ENCODE assay signal across 1 cellular context in the genomic region with DNA sequence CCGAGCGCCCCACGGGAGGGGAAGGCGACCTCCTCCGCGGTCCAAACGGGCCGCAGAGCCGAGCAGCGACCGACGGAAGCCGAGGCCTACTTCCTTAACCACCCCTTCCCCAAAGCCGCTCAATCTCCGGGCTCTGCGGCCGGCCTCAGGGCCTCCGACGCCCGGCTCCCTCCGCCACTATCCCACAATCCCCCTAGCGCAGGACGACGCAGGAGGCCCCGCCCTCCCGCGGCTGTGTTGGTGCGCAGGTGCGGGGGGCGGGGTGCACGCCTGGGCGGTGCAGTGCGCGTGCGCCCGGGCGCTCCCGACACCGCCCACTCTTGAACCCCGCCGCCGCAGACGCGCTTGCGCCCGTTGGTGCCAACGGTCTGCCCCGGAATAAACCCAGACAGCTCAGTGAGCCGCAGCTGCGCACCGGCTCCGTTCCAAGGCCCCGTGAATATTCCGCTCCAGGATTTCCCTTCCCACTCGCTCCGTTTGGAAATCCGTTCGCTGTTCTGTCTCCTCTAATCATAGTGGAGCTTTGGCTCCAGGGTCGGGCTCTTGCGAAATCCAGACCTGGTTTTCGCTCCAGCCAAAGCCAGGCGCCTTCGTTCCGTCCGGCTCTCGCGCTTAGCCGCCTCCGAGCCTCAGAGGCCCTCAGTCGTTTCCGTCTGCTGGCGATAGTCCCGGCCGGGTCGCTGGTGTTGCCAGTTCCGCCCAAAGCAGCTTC.
TF ChIP-seq lines count a peak whose summit lies in the region.

A gene with protein sequence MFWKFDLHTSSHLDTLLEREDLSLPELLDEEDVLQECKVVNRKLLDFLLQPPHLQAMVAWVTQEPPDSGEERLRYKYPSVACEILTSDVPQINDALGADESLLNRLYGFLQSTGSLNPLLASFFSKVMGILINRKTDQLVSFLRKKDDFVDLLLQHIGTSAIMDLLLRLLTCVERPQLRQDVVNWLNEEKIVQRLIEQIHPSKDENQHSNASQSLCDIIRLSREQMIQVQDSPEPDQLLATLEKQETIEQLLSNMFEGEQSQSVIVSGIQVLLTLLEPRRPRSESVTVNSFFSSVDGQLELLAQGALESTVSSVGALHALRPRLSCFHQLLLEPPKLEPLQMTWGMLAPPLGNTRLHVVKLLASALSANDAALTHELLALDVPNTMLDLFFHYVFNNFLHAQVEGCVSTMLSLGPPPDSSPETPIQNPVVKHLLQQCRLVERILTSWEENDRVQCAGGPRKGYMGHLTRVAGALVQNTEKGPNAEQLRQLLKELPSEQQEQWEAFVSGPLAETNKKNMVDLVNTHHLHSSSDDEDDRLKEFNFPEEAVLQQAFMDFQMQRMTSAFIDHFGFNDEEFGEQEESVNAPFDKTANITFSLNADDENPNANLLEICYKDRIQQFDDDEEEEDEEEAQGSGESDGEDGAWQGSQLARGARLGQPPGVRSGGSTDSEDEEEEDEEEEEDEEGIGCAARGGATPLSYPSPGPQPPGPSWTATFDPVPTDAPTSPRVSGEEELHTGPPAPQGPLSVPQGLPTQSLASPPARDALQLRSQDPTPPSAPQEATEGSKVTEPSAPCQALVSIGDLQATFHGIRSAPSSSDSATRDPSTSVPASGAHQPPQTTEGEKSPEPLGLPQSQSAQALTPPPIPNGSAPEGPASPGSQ (minus strand): TSS at position 190 of the 712 bp plus-strand sequence. CDS start 11,914 bp downstream, outside the sequence.

TF ChIP-seq in K562, 482 proteins besides CTCF, POLR2A, EP300 and RAD21 (continued from another document and continues in another):
- TF ChIP-seq, protein P1, sequence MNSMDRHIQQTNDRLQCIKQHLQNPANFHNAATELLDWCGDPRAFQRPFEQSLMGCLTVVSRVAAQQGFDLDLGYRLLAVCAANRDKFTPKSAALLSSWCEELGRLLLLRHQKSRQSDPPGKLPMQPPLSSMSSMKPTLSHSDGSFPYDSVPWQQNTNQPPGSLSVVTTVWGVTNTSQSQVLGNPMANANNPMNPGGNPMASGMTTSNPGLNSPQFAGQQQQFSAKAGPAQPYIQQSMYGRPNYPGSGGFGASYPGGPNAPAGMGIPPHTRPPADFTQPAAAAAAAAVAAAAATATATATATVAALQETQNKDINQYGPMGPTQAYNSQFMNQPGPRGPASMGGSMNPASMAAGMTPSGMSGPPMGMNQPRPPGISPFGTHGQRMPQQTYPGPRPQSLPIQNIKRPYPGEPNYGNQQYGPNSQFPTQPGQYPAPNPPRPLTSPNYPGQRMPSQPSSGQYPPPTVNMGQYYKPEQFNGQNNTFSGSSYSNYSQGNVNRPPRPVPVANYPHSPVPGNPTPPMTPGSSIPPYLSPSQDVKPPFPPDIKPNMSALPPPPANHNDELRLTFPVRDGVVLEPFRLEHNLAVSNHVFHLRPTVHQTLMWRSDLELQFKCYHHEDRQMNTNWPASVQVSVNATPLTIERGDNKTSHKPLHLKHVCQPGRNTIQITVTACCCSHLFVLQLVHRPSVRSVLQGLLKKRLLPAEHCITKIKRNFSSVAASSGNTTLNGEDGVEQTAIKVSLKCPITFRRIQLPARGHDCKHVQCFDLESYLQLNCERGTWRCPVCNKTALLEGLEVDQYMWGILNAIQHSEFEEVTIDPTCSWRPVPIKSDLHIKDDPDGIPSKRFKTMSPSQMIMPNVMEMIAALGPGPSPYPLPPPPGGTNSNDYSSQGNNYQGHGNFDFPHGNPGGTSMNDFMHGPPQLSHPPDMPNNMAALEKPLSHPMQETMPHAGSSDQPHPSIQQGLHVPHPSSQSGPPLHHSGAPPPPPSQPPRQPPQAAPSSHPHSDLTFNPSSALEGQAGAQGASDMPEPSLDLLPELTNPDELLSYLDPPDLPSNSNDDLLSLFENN (IDR thresholded peaks at IDR 0.05; ENCODE audit: low read depth in 2 of 2, low read length in 2 of 2) = peak in 1 of 2 experiments; percentile 74; a peak in 3 of 4 replicates
- TF ChIP-seq LARP7 (IDR thresholded peaks at IDR 0.05) (no peak), COPS2 (conservative IDR thresholded peaks at IDR 0.05) (no peak), PML (IDR thresholded peaks at IDR 0.05; ENCODE audit: low read length) (peak; percentile 63; the same call in 1 of the 2 replicates), SMC3 (conservative IDR thresholded peaks at IDR 0.05; ENCODE audit: insufficient read depth, low read depth, low read length) (peak; percentile 68), NR1H2 (CRISPR knock-in tag; IDR thresholded peaks at IDR 0.05) (peak; percentile 93; the same call in 1 of the 2 replicates), ZNF311 (CRISPR knock-in tag; IDR thresholded peaks at IDR 0.05) (no peak), NCOA1 (IDR thresholded peaks at IDR 0.05; ENCODE audit: low read depth) (peak; percentile 85), FOXA3 (CRISPR knock-in tag; conservative IDR thresholded peaks at IDR 0.05 in 1 of 2, IDR thresholded peaks at IDR 0.05 in 1 of 2) (no peak), ESRRB (CRISPR knock-in tag; IDR thresholded peaks at IDR 0.05; ENCODE audit: borderline replicate concordance) (no peak), ELF1 (tag; IDR thresholded peaks at IDR 0.05) (peak; percentile 89), ZBTB7A (IDR thresholded peaks at IDR 0.05; ENCODE audit: borderline replicate concordance, control insufficient read depth, low read depth, low read length) (no peak; the same call in 1 of the 2 replicates), ZNF124 (CRISPR knock-in tag; IDR thresholded peaks at IDR 0.05) (no peak), ZSCAN29 (IDR thresholded peaks at IDR 0.05) (peak; percentile 94), ZNF140 (CRISPR knock-in tag; IDR thresholded peaks at IDR 0.05) (no peak), CHCHD3 (CRISPR knock-in tag; IDR thresholded peaks at IDR 0.05) (no peak), RBFOX2 (IDR thresholded peaks at IDR 0.05; ENCODE audit: low read depth, low read length) (peak; percentile 92), HMG20B (CRISPR knock-in tag; IDR thresholded peaks at IDR 0.05) (no peak), SMAD3 (CRISPR knock-in tag; conservative IDR thresholded peaks at IDR 0.05) (peak; percentile 69; the same call in 1 of the 2 replicates), ZNF197 (CRISPR knock-in tag; IDR thresholded peaks at IDR 0.05; ENCODE audit: low read depth) (peak; percentile 28; the same call in 1 of the 2 replicates), ZNF134 (CRISPR knock-in tag; conservative IDR thresholded peaks at IDR 0.05) (no peak), BRF1 (IDR thresholded peaks at IDR 0.05; ENCODE audit: borderline replicate concordance, extremely low read depth, insufficient read length) (no peak), KHSRP (IDR thresholded peaks at IDR 0.05) (no peak), SNIP1 (IDR thresholded peaks at IDR 0.05; ENCODE audit: low read depth) (no peak)
- TF ChIP-seq, protein P2, sequence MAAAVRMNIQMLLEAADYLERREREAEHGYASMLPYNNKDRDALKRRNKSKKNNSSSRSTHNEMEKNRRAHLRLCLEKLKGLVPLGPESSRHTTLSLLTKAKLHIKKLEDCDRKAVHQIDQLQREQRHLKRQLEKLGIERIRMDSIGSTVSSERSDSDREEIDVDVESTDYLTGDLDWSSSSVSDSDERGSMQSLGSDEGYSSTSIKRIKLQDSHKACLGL (CRISPR knock-in tag; IDR thresholded peaks at IDR 0.05; ENCODE audit: borderline replicate concordance, poor library complexity, severe bottlenecking) = no peak
- TF ChIP-seq, protein P3, sequence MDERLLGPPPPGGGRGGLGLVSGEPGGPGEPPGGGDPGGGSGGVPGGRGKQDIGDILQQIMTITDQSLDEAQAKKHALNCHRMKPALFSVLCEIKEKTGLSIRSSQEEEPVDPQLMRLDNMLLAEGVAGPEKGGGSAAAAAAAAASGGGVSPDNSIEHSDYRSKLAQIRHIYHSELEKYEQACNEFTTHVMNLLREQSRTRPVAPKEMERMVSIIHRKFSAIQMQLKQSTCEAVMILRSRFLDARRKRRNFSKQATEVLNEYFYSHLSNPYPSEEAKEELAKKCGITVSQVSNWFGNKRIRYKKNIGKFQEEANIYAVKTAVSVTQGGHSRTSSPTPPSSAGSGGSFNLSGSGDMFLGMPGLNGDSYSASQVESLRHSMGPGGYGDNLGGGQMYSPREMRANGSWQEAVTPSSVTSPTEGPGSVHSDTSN (CRISPR knock-in tag; IDR thresholded peaks at IDR 0.05; ENCODE audit: low read depth) = no peak
- TF ChIP-seq, protein P3 (tag; conservative IDR thresholded peaks at IDR 0.05; ENCODE audit: low read depth) = peak; percentile 58; the same call in 1 of the 2 replicates
- TF ChIP-seq, protein P4, sequence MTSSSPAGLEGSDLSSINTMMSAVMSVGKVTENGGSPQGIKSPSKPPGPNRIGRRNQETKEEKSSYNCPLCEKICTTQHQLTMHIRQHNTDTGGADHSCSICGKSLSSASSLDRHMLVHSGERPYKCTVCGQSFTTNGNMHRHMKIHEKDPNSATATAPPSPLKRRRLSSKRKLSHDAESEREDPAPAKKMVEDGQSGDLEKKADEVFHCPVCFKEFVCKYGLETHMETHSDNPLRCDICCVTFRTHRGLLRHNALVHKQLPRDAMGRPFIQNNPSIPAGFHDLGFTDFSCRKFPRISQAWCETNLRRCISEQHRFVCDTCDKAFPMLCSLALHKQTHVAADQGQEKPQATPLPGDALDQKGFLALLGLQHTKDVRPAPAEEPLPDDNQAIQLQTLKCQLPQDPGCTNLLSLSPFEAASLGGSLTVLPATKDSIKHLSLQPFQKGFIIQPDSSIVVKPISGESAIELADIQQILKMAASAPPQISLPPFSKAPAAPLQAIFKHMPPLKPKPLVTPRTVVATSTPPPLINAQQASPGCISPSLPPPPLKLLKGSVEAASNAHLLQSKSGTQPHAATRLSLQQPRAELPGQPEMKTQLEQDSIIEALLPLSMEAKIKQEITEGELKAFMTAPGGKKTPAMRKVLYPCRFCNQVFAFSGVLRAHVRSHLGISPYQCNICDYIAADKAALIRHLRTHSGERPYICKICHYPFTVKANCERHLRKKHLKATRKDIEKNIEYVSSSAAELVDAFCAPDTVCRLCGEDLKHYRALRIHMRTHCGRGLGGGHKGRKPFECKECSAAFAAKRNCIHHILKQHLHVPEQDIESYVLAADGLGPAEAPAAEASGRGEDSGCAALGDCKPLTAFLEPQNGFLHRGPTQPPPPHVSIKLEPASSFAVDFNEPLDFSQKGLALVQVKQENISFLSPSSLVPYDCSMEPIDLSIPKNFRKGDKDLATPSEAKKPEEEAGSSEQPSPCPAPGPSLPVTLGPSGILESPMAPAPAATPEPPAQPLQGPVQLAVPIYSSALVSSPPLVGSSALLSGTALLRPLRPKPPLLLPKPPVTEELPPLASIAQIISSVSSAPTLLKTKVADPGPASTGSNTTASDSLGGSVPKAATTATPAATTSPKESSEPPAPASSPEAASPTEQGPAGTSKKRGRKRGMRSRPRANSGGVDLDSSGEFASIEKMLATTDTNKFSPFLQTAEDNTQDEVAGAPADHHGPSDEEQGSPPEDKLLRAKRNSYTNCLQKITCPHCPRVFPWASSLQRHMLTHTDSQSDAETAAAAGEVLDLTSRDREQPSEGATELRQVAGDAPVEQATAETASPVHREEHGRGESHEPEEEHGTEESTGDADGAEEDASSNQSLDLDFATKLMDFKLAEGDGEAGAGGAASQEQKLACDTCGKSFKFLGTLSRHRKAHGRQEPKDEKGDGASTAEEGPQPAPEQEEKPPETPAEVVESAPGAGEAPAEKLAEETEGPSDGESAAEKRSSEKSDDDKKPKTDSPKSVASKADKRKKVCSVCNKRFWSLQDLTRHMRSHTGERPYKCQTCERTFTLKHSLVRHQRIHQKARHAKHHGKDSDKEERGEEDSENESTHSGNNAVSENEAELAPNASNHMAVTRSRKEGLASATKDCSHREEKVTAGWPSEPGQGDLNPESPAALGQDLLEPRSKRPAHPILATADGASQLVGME (CRISPR knock-in tag; IDR thresholded peaks at IDR 0.05) = 0 out of 2 replicates have a peak, but pooled peaks have one; percentile 10
- TF ChIP-seq, protein P5, sequence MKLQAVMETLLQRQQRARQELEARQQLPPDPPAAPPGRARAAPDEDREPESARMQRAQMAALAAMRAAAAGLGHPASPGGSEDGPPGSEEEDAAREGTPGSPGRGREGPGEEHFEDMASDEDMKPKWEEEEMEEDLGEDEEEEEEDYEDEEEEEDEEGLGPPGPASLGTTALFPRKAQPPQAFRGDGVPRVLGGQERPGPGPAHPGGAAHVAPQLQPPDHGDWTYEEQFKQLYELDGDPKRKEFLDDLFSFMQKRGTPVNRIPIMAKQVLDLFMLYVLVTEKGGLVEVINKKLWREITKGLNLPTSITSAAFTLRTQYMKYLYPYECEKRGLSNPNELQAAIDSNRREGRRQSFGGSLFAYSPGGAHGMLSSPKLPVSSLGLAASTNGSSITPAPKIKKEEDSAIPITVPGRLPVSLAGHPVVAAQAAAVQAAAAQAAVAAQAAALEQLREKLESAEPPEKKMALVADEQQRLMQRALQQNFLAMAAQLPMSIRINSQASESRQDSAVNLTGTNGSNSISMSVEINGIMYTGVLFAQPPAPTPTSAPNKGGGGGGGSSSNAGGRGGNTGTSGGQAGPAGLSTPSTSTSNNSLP (IDR thresholded peaks at IDR 0.05; ENCODE audit: borderline replicate concordance, low read depth, low read length) = peak; percentile 95; the same call in 1 of the 2 replicates
- TF ChIP-seq, protein P6, sequence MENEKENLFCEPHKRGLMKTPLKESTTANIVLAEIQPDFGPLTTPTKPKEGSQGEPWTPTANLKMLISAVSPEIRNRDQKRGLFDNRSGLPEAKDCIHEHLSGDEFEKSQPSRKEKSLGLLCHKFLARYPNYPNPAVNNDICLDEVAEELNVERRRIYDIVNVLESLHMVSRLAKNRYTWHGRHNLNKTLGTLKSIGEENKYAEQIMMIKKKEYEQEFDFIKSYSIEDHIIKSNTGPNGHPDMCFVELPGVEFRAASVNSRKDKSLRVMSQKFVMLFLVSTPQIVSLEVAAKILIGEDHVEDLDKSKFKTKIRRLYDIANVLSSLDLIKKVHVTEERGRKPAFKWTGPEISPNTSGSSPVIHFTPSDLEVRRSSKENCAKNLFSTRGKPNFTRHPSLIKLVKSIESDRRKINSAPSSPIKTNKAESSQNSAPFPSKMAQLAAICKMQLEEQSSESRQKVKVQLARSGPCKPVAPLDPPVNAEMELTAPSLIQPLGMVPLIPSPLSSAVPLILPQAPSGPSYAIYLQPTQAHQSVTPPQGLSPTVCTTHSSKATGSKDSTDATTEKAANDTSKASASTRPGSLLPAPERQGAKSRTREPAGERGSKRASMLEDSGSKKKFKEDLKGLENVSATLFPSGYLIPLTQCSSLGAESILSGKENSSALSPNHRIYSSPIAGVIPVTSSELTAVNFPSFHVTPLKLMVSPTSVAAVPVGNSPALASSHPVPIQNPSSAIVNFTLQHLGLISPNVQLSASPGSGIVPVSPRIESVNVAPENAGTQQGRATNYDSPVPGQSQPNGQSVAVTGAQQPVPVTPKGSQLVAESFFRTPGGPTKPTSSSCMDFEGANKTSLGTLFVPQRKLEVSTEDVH (IDR thresholded peaks at IDR 0.05; ENCODE audit: low read depth, partially characterized antibody) = peak; percentile 83
- TF ChIP-seq, protein P7, sequence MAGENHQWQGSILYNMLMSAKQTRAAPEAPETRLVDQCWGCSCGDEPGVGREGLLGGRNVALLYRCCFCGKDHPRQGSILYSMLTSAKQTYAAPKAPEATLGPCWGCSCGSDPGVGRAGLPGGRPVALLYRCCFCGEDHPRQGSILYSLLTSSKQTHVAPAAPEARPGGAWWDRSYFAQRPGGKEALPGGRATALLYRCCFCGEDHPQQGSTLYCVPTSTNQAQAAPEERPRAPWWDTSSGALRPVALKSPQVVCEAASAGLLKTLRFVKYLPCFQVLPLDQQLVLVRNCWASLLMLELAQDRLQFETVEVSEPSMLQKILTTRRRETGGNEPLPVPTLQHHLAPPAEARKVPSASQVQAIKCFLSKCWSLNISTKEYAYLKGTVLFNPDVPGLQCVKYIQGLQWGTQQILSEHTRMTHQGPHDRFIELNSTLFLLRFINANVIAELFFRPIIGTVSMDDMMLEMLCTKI (IDR thresholded peaks at IDR 0.05; ENCODE audit: partially characterized antibody) = no peak
